ENCODE assay signal across 9 cellular contexts in the genomic region with DNA sequence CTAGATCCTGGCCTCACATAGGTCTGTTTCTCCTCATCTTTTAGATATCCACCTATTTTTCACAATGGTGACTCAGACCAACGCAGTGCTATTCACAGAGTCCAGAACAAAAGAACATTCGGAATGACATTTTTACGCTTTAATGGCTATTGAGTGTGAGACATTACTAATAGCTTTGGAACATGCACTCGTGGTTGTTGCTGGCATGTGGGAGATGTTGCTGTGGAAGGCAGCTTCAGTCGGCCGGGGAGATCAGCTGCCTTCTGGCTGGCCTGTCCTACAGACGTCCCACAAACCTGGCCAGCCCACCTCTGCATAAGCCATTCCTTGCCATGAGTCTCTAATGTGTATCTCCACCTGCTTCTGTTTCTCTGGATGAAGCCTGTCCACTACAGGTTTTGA. TPM values are rescaled to one million over a fixed set of nuclear protein-coding genes. Genes with fewer than 3 reads are reported as not detected.
DNase-seq lines count a peak whose midpoint lies in the region; ATAC-seq, FAIRE-seq and TF ChIP-seq lines count a peak whose summit lies in the region.
"Had no signal": no experiment of that assay in that cellular context is flagged by ENCODE, and none has a peak within 500 bp of the region (broad histone marks: within the 10 kb centered on the region; RNA-seq: fewer than 3 reads in every experiment).

No MANE protein-coding gene starts in this region.

- intact Hi-C loops in HepG2 (cut with micrococcal nuclease; ENCODE audit: unreplicated experiment): no loop called here
- intact Hi-C loops in activated T-helper 2 cell treated with anti-CD3 and anti-CD28 coated beads, Interferon-gamma antibody, Interleukin-2, Interleukin-4, amounts not matched to agents 10 μg/mL and 5 μg/mL and 100 μg/mL, durations not matched to agents 14 hours and 24 hours and 36 hours (cut with micrococcal nuclease): no loop called here
- intact Hi-C loops in vagina (cut with DNase I): no loop called here

- H3K9me3 Mint-ChIP-seq in activated T-helper 2 cell treated with anti-CD3 and anti-CD28 coated beads, Interferon-gamma antibody, Interleukin-2, Interleukin-4, amounts not matched to agents 10 μg/mL and 5 μg/mL and 100 μg/mL, durations not matched to agents 14 hours and 24 hours and 36 hours: no peaks in the 10 kb centered on the region
- H3K9me3 Mint-ChIP-seq: WTC11 had no signal

- H3K27ac ChIP-seq in liver (ENCODE audit: low read depth in 1 of 2, low read length in 2 of 2): peak overlapping the region; percentile 1 to 96
- H3K27ac ChIP-seq in HepG2 (ENCODE audit: extremely low read length, insufficient read depth, low read length): no peak overlapping the region
- H3K27ac ChIP-seq in vagina: peak overlapping the region; percentile 69

- no peak overlapping the region for H2AFZ ChIP-seq in HepG2 (ENCODE audit: low read length)

- no peak overlapping the region for H3K4me2 ChIP-seq in HepG2 (ENCODE audit: low read depth, low read length)

- peak overlapping the region; percentile 66 for H3K4me3 Mint-ChIP-seq in activated T-helper 2 cell treated with anti-CD3 and anti-CD28 coated beads, Interferon-gamma antibody, Interleukin-2, Interleukin-4, amounts not matched to agents 10 μg/mL and 5 μg/mL and 100 μg/mL, durations not matched to agents 14 hours and 24 hours and 36 hours (ENCODE audit: low read depth)
- H3K4me3 Mint-ChIP-seq: WTC11 had no signal

- no peak for ATAC-seq in HepG2
- ATAC-seq in HG02610 (IDR thresholded peaks at IDR 0.05; ENCODE audit: unreplicated experiment): no peak
- ATAC-seq in HG02763 (IDR thresholded peaks at IDR 0.05; ENCODE audit: unreplicated experiment): no peak
- ATAC-seq: WTC11 had no signal

- H3K27ac Mint-ChIP-seq in activated T-helper 2 cell treated with anti-CD3 and anti-CD28 coated beads, Interferon-gamma antibody, Interleukin-2, Interleukin-4, amounts not matched to agents 10 μg/mL and 5 μg/mL and 100 μg/mL, durations not matched to agents 14 hours and 24 hours and 36 hours: peak overlapping the region; percentile 75
- H3K27ac Mint-ChIP-seq: WTC11 had no signal

- H3K36me3 ChIP-seq in liver (ENCODE audit: control insufficient read depth in 4 of 4, insufficient read depth in 3 of 4, low read depth in 1 of 4, low read length in 3 of 4) (no peaks in the 10 kb centered on the region), HepG2 (replicated peaks in 1 of 2; ENCODE audit: control insufficient read depth in 1 of 2, insufficient read depth in 2 of 2, low read length in 2 of 2) (no peaks in the 10 kb centered on the region), vagina (no peaks in the 10 kb centered on the region)

- WGBS in liver: 88% methylated on average over 7 of the region's 7 CpGs
- WGBS in HepG2 (ENCODE audit: low lambda C conversion rate): 95% methylated on average over 5 of the region's 7 CpGs

- FAIRE-seq in HepG2 (lab: Jason Lieb, UNC): no peak

- CTCF ChIA-PET in HepG2 (lab: Yijun Ruan, JAX; ENCODE audit: low intra/inter-chr PET ratio, low total read pairs): no interaction called here

- H3K9me3 ChIP-seq in liver (ENCODE audit: control insufficient read depth in 4 of 4, low read length in 3 of 4) (no peaks in the 10 kb centered on the region), HepG2 (ENCODE audit: low read length) (no peaks in the 10 kb centered on the region), vagina (no peaks in the 10 kb centered on the region)

- H3K4me1 Mint-ChIP-seq in activated T-helper 2 cell treated with anti-CD3 and anti-CD28 coated beads, Interferon-gamma antibody, Interleukin-2, Interleukin-4, amounts not matched to agents 10 μg/mL and 5 μg/mL and 100 μg/mL, durations not matched to agents 14 hours and 24 hours and 36 hours (ENCODE audit: low read depth): peaks cover 73% of the 10 kb centered on the region

- H3K9ac ChIP-seq in liver (ENCODE audit: low read depth in 1 of 2, low read length in 2 of 2) (no peak overlapping the region), HepG2 (ENCODE audit: insufficient read depth, low read depth, low read length) (no peak overlapping the region)

- H3K4me1 ChIP-seq in liver (ENCODE audit: control insufficient read depth in 4 of 4, insufficient read depth in 4 of 4, low read length in 3 of 4) (peaks cover 5 to 32% (median 16%) of the 10 kb centered on the region in 4 donors), HepG2 (ENCODE audit: insufficient read depth, low read length) (peaks cover 40% of the 10 kb centered on the region), vagina (peaks cover 73% of the 10 kb centered on the region)

- H3K4me3 ChIP-seq in liver (ENCODE audit: low read depth in 1 of 3, low read length in 3 of 3) (no peak overlapping the region), HepG2 (replicated peaks in 1 of 3; ENCODE audit: insufficient read depth in 1 of 3, low read depth in 2 of 3, low read length in 3 of 3) (no peak overlapping the region), vagina (no peak overlapping the region)

- POLR2A ChIA-PET in HepG2 (lab: Yijun Ruan, JAX): interaction anchor here (0.7 kb wide), 1 partner anchor 15 kb away, joined by 4 read pairs; no protein-coding TSS in a partner anchor

- no peak for DNase-seq in HepG2 (ENCODE audit: low spot score)
- no peak for DNase-seq in activated T-helper 2 cell treated with anti-CD3 and anti-CD28 coated beads, Interferon-gamma antibody, Interleukin-2, Interleukin-4, amounts not matched to agents 10 μg/mL and 5 μg/mL and 100 μg/mL, durations not matched to agents 14 hours and 24 hours and 36 hours (ENCODE audit: low spot score)
- peak; percentile 98 for DNase-seq in kidney tubule cell (ENCODE audit: low spot score)
- peak in 1 of 2 donors; percentile 92 for DNase-seq in vagina (ENCODE audit: extremely low spot score in 2 of 2)
- no peak for DNase-seq in GM19240 (ENCODE audit: insufficient read length, low spot score)

- no peaks in the 10 kb centered on the region; the same call in 1 of the 2 replicates for H4K20me1 ChIP-seq in HepG2 (ENCODE audit: insufficient read depth, low read length)

- TF ChIP-seq CTCF in liver (IDR thresholded peaks at IDR 0.05; ENCODE audit: low read depth, low read length, missing input control): no peak
- TF ChIP-seq CTCF in HepG2 (CRISPR knock-in tag; IDR thresholded peaks at IDR 0.05): no peak
- no peak for TF ChIP-seq CTCF in vagina (IDR thresholded peaks at IDR 0.05)

- H3K79me2 ChIP-seq in HepG2 (ENCODE audit: insufficient read depth, low read length): peaks cover 9% of the 10 kb centered on the region

- peaks cover 49% of the 10 kb centered on the region for H3K36me3 Mint-ChIP-seq in activated T-helper 2 cell treated with anti-CD3 and anti-CD28 coated beads, Interferon-gamma antibody, Interleukin-2, Interleukin-4, amounts not matched to agents 10 μg/mL and 5 μg/mL and 100 μg/mL, durations not matched to agents 14 hours and 24 hours and 36 hours (ENCODE audit: low read depth)

- TF ChIP-seq POLR2A in HepG2 (IDR thresholded peaks at IDR 0.05; ENCODE audit: insufficient read depth in 1 of 2, low read depth in 2 of 2, low read length in 2 of 2) (no peak), vagina (IDR thresholded peaks at IDR 0.05) (peak in 1 of 2 donors; percentile 16)

- H3K27me3 Mint-ChIP-seq in activated T-helper 2 cell treated with anti-CD3 and anti-CD28 coated beads, Interferon-gamma antibody, Interleukin-2, Interleukin-4, amounts not matched to agents 10 μg/mL and 5 μg/mL and 100 μg/mL, durations not matched to agents 14 hours and 24 hours and 36 hours (ENCODE audit: low read depth): no peaks in the 10 kb centered on the region

- TF ChIP-seq EP300 in HepG2 (IDR thresholded peaks at IDR 0.05; ENCODE audit: low read depth in 2 of 2, low read length in 2 of 2) (no peak), HepG2 (CRISPR knock-in tag; IDR thresholded peaks at IDR 0.05; ENCODE audit: borderline replicate concordance) (no peak)

- TF ChIP-seq RAD21 in liver (IDR thresholded peaks at IDR 0.05): no peak
- no peak for TF ChIP-seq RAD21 in HepG2 (CRISPR knock-in tag; IDR thresholded peaks at IDR 0.05)

- no peaks in the 10 kb centered on the region for H3K27me3 ChIP-seq in liver (ENCODE audit: control insufficient read depth in 4 of 4, insufficient read depth in 4 of 4, low read length in 3 of 4)
- peaks cover 0 to 8% of the 10 kb centered on the region in 2 experiments; a peak in 2 of 5 replicates for H3K27me3 ChIP-seq in HepG2 (ENCODE audit: control insufficient read depth in 1 of 2, insufficient read depth in 2 of 2, low read length in 2 of 2)
- no peaks in the 10 kb centered on the region for H3K27me3 ChIP-seq in vagina

- in situ Hi-C loops in HepG2 (cut with HindIII; ENCODE audit: extremely low pct_ligation_motif_present, low pct_unique_long_range_greater_than_20kb): no loop called here

- no TSS peak for BruUV-seq in HepG2 (replicated peaks; lab: Mats Ljungman, UMichigan)

TF ChIP-seq in HepG2, 621 proteins besides CTCF, POLR2A, EP300 and RAD21 (continues in another document):
- TF ChIP-seq MAFF (IDR thresholded peaks at IDR 0.05; ENCODE audit: low read depth, low read length): no peak

RNA-seq across cellular contexts. Expression of gene MBP, which starts 3.4 kb away (rescaled TPM):
- 10 to 100 TPM; 21.3 to 23.3 TPM for total RNA-seq in liver
- 10 to 100 TPM in 1 of 2 donors, 1 to 10 TPM in 1; 9.7 to 14.1 TPM for polyA plus RNA-seq in liver
- total RNA-seq in HepG2 (2016; rRNA removed; fragmentation: Illumina TruSeq; extraction: Trizol): 5.0 TPM in 2 replicates
- total RNA-seq in HepG2 (2016; cell fraction: cytosol; rRNA removed; fragmentation: Illumina TruSeq; extraction: Trizol; ENCODE audit: low read depth): 1.4 and 1.7 TPM in 2 replicates
- 4.7 TPM in 2 replicates for total RNA-seq in HepG2 (2016; cell fraction: insoluble cytoplasmic fraction; rRNA removed; fragmentation: Illumina TruSeq; extraction: Trizol)
- total RNA-seq in HepG2 (2016; cell fraction: membrane; rRNA removed; fragmentation: Illumina TruSeq; extraction: Trizol): 1.8 and 2.3 TPM in 2 replicates
- 5.1 and 6.2 TPM in 2 replicates for total RNA-seq in HepG2 (2016; cell fraction: nucleus; rRNA removed; fragmentation: Illumina TruSeq; extraction: Trizol)
- polyA plus RNA-seq in HepG2 (2011; rRNA removed): 8.5 and 10.9 TPM in 2 replicates
- polyA plus RNA-seq in HepG2 (2011; cell fraction: cytosol; rRNA removed): 5.1 and 8.0 TPM in 2 replicates
- 14.4 and 16.4 TPM in 2 replicates for polyA plus RNA-seq in HepG2 (2011; cell fraction: nucleus; rRNA removed)
- polyA plus RNA-seq in HepG2 (2012): 10.8 and 11.5 TPM in 2 replicates
- 0.49 and 0.51 TPM in 2 replicates for polyA plus RNA-seq in HepG2 (2016; cell fraction: cytosol; fragmentation: Illumina TruSeq; extraction: Trizol; ENCODE audit: low read depth)
- polyA plus RNA-seq in HepG2 (2016; cell fraction: insoluble cytoplasmic fraction; fragmentation: Illumina TruSeq; extraction: Trizol; ENCODE audit: low read depth): 4.2 and 4.7 TPM in 2 replicates
- 1.0 and 1.1 TPM in 2 replicates for polyA plus RNA-seq in HepG2 (2016; cell fraction: membrane; fragmentation: Illumina TruSeq; extraction: Trizol; ENCODE audit: low read depth)
- polyA plus RNA-seq in HepG2 (2016; cell fraction: nucleus; fragmentation: Illumina TruSeq; extraction: Trizol; ENCODE audit: insufficient read depth, low read depth): 4.4 and 5.6 TPM in 2 replicates
- polyA minus RNA-seq in HepG2 (2011; rRNA and poly(A)+ RNA removed; ENCODE audit: low replicate concordance): 10.6 and 20.4 TPM in 2 replicates
- 7.3 and 8.8 TPM in 2 replicates for polyA minus RNA-seq in HepG2 (2011; cell fraction: cytosol; rRNA and poly(A)+ RNA removed)
- polyA minus RNA-seq in HepG2 (2011; cell fraction: nucleus; rRNA and poly(A)+ RNA removed): 19.0 and 19.6 TPM in 2 replicates
- total RNA-seq in activated T-helper 2 cell treated with anti-CD3 and anti-CD28 coated beads, Interferon-gamma antibody, Interleukin-2, Interleukin-4, amounts not matched to agents 10 μg/mL and 5 μg/mL and 100 μg/mL, durations not matched to agents 14 hours and 24 hours and 36 hours: 53.7 and 54.3 TPM in 2 replicates
- total RNA-seq in vagina: 33.6 TPM
